In the genomic region with DNA sequence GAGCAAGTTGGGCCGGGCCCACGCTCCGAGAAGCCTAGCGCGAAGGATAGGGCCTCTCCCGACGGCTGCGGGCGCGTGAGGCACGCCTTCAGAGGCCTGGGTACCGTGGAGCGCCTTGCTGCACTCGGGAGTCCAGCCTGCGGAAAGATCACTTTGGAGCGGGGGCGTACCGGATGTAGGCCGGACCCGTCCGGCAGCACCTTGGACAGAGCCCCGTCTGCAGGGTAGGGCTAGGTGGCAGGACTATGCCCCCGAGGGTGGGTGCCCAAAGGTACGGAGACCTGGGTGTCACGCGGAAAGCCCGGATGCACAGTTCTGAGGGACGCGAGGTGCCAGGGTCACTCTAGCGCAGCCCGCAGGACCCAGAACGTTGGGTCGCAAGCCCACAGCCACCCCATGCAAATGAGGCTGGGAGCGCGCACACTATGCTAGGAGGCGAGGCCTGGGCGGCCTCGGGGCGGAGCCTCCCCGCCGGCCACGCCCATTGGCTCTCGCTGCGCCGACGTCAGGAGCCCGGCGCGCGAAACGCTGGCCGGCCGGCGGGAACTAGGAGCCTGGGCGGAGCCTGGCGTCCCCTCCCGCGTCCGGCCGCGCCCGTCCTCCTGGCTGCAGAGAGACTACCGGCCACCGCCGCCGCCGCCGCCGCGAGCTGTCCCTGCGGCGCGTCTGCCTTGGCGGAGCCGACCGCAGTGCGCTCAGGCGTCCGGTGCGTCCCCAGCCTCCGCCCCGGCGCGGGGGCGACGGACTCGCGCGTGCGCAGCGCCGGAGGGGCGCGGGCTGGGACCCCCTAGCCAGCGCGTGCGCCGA, we compare ENCODE assay signal across 8 cellular contexts. TPM values are rescaled to one million over a fixed set of nuclear protein-coding genes. Genes with fewer than 3 reads are reported as not detected.
DNase-seq lines count a peak whose midpoint lies in the region; ATAC-seq and TF ChIP-seq lines count a peak whose summit lies in the region.

A gene (plus strand): TSS at position 611 of the 807 bp plus-strand sequence. CDS start 327 bp downstream, outside the sequence.

- H3K9ac ChIP-seq in liver (ENCODE audit: low read depth in 1 of 2, low read length in 2 of 2), result no peak within 1 kb of the TSS

- TF ChIP-seq RAD21 in liver (IDR thresholded peaks at IDR 0.05), result no peak

- peaks cover 3 to 40% (median 30%) of the 10 kb centered on the region in 4 donors for H3K4me1 ChIP-seq in liver (ENCODE audit: control insufficient read depth in 4 of 4, insufficient read depth in 4 of 4, low read length in 3 of 4)

- peaks cover 0 to 6% (median 4%) of the 10 kb centered on the region in 4 donors for H3K27me3 ChIP-seq in liver (ENCODE audit: control insufficient read depth in 4 of 4, insufficient read depth in 4 of 4, low read length in 3 of 4)

- peak within 1 kb of the TSS; percentile 32 to 76 (median 52) for H3K4me3 ChIP-seq in liver (ENCODE audit: low read depth in 1 of 3, low read length in 3 of 3)

- no peaks in the 10 kb centered on the region for H3K9me3 ChIP-seq in liver (ENCODE audit: control insufficient read depth in 4 of 4, low read length in 3 of 4)

- no peaks in the 10 kb centered on the region for H3K36me3 ChIP-seq in liver (ENCODE audit: control insufficient read depth in 4 of 4, insufficient read depth in 3 of 4, low read depth in 1 of 4, low read length in 3 of 4)

- peak; percentile 75 for DNase-seq in NCI-H526 treated with DMSO at 0.1 percent for 48 hours (lab: John Stamatoyannopoulos, UW)
- peak; percentile 59 to 64 for DNase-seq in activated CD4-positive, alpha-beta T cell treated with anti-CD3 and anti-CD28 coated beads, Interleukin-2, amount 50 U/mL, for 24 hours (ENCODE audit: low read depth in 1 of 2, low spot score in 1 of 2)
- DNase-seq in dermis microvascular lymphatic vessel endothelial cell (ENCODE audit: low read depth in 2 of 2), result peak; percentile 63 to 89
- DNase-seq in stimulated activated CD4-positive, alpha-beta T cell treated with anti-CD3 and anti-CD28 coated beads, Interleukin-2, amount 100 ng/mL, for 48 hours, result peak; percentile 73 to 87

- ATAC-seq in GM19328 (IDR thresholded peaks at IDR 0.05; ENCODE audit: unreplicated experiment) (peak; percentile 69), HG03460 (IDR thresholded peaks at IDR 0.05; ENCODE audit: unreplicated experiment) (peak; percentile 61)

- WGBS in liver, result 1% methylated on average over 98 of the region's 98 CpGs

- peak within 1 kb of the TSS; percentile 92 for H3K27ac ChIP-seq in C4-2B
- H3K27ac ChIP-seq in liver (ENCODE audit: low read depth in 1 of 2, low read length in 2 of 2), result peak within 1 kb of the TSS in 1 of 2 donors; percentile 41

- TF ChIP-seq CTCF in C4-2B (conservative IDR thresholded peaks at IDR 0.05) (no peak), liver (IDR thresholded peaks at IDR 0.05; ENCODE audit: low read depth, low read length, missing input control) (no peak)

TF ChIP-seq in liver, 16 proteins besides CTCF, POLR2A, EP300 and RAD21:
- TF ChIP-seq GABPA (IDR thresholded peaks at IDR 0.05 in 1 of 2, conservative IDR thresholded peaks at IDR 0.05 in 1 of 2), result peak in 1 of 2 donors; percentile 80
- peak; percentile 82 to 95 for TF ChIP-seq EGR1 (IDR thresholded peaks at IDR 0.05; ENCODE audit: low read depth in 2 of 2)
- TF ChIP-seq FOXA1 (IDR thresholded peaks at IDR 0.05), result no peak
- TF ChIP-seq HNF4A (conservative IDR thresholded peaks at IDR 0.05), result peak; percentile 61 to 78
- TF ChIP-seq, protein P1, sequence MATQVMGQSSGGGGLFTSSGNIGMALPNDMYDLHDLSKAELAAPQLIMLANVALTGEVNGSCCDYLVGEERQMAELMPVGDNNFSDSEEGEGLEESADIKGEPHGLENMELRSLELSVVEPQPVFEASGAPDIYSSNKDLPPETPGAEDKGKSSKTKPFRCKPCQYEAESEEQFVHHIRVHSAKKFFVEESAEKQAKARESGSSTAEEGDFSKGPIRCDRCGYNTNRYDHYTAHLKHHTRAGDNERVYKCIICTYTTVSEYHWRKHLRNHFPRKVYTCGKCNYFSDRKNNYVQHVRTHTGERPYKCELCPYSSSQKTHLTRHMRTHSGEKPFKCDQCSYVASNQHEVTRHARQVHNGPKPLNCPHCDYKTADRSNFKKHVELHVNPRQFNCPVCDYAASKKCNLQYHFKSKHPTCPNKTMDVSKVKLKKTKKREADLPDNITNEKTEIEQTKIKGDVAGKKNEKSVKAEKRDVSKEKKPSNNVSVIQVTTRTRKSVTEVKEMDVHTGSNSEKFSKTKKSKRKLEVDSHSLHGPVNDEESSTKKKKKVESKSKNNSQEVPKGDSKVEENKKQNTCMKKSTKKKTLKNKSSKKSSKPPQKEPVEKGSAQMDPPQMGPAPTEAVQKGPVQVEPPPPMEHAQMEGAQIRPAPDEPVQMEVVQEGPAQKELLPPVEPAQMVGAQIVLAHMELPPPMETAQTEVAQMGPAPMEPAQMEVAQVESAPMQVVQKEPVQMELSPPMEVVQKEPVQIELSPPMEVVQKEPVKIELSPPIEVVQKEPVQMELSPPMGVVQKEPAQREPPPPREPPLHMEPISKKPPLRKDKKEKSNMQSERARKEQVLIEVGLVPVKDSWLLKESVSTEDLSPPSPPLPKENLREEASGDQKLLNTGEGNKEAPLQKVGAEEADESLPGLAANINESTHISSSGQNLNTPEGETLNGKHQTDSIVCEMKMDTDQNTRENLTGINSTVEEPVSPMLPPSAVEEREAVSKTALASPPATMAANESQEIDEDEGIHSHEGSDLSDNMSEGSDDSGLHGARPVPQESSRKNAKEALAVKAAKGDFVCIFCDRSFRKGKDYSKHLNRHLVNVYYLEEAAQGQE (IDR thresholded peaks at IDR 0.05), result peak; percentile 99
- peak; percentile 39 for TF ChIP-seq SP1 (IDR thresholded peaks at IDR 0.05)

RNA-seq across cellular contexts. Expression of the gene that starts here (rescaled TPM):
- 4.8 and 7.4 TPM in 2 replicates for total RNA-seq in dermis microvascular lymphatic vessel endothelial cell
- 1 to 10 TPM in 1 of 2 donors, under 1 TPM in 1; 0.92 to 9.9 TPM for total RNA-seq in liver
- polyA plus RNA-seq in liver, result 1 to 10 TPM in 1 of 2 donors, under 1 TPM in 1; 0.63 to 3.0 TPM
